17 cellular contexts compared by ENCODE assay signal in genomic region chr17:57110579-57111367, GRCh38. TPM values are rescaled to one million over a fixed set of nuclear protein-coding genes. Genes with fewer than 3 reads are reported as not detected.
DNase-seq lines count a peak whose midpoint lies in the region; ATAC-seq and TF ChIP-seq lines count a peak whose summit lies in the region.
"Had no signal": no experiment of that assay in that cellular context is flagged by ENCODE, and none has a peak within 500 bp of the region (broad histone marks: within the 10 kb centered on the region; RNA-seq: fewer than 3 reads in every experiment).

No MANE protein-coding gene starts in this region.

- H3K4me3 Mint-ChIP-seq in mesothelial cell of epicardium: no peak overlapping the region
- no peak overlapping the region for H3K4me3 Mint-ChIP-seq in activated T-helper 1 cell treated with anti-CD3 and anti-CD28 coated beads, Interleukin-12 subunit alpha, Interleukin-12 subunit beta, Interleukin-2, Interleukin-4 antibody, amounts not matched to agents 30 ng/mL and 10 ng/mL and 1 ng/mL, durations not matched to agents 14 hours and 24 hours and 36 hours
- H3K4me3 Mint-ChIP-seq: CD8-positive, alpha-beta T cell had no signal

- no peaks in the 10 kb centered on the region for H3K27me3 ChIP-seq in breast epithelium
- H3K27me3 ChIP-seq in mammary epithelial cell (ENCODE audit: insufficient read depth, low read length): no peaks in the 10 kb centered on the region
- H3K27me3 ChIP-seq in aorta (ENCODE audit: control insufficient read depth in 1 of 2, insufficient read depth in 2 of 2, low read length in 1 of 2): no peaks in the 10 kb centered on the region
- no peaks in the 10 kb centered on the region for H3K27me3 ChIP-seq in uterus
- H3K27me3 ChIP-seq: foreskin keratinocyte, ovary had no signal

- H3K9me3 ChIP-seq in breast epithelium: no peaks in the 10 kb centered on the region
- no peaks in the 10 kb centered on the region for H3K9me3 ChIP-seq in mammary epithelial cell (replicated peaks; ENCODE audit: insufficient read depth, low read length)
- H3K9me3 ChIP-seq in aorta (ENCODE audit: control insufficient read depth, low read length): no peaks in the 10 kb centered on the region
- no peaks in the 10 kb centered on the region for H3K9me3 ChIP-seq in uterus
- H3K9me3 ChIP-seq: A549, ovary had no signal

- H3K27ac ChIP-seq in breast epithelium: peak overlapping the region; percentile 78 to 87
- no peak overlapping the region for H3K27ac ChIP-seq in mammary epithelial cell (ENCODE audit: insufficient read depth, low read depth, low read length)
- peak overlapping the region; percentile 87 for H3K27ac ChIP-seq in caudate nucleus (ENCODE audit: low read depth, low read length)
- H3K27ac ChIP-seq in aorta (ENCODE audit: low read depth in 1 of 2, low read length in 2 of 2): peak overlapping the region; percentile 57 to 64
- H3K27ac ChIP-seq in uterus: no peak overlapping the region
- H3K27ac ChIP-seq: A549, foreskin keratinocyte, ovary had no signal

- peaks cover 11% of the 10 kb centered on the region for H3K36me3 Mint-ChIP-seq in mesothelial cell of epicardium
- H3K36me3 Mint-ChIP-seq in activated T-helper 1 cell treated with anti-CD3 and anti-CD28 coated beads, Interleukin-12 subunit alpha, Interleukin-12 subunit beta, Interleukin-2, Interleukin-4 antibody, amounts not matched to agents 30 ng/mL and 10 ng/mL and 1 ng/mL, durations not matched to agents 14 hours and 24 hours and 36 hours (ENCODE audit: low read depth): peaks cover 17% of the 10 kb centered on the region

- BruUV-seq in mammary epithelial cell (replicated peaks; lab: Mats Ljungman, UMichigan): no TSS peak

- ATAC-seq in aorta (ENCODE audit: low FRiP score) (no peak), HG03095 (IDR thresholded peaks at IDR 0.05; ENCODE audit: unreplicated experiment) (no peak)
- ATAC-seq: CD8-positive, alpha-beta T cell had no signal

- dilution Hi-C loops in mammary epithelial cell (cut with HindIII; ENCODE audit: low sequenced_read_pairs): loop anchor here (25.0 kb wide), 1 partner anchor 652 kb away; no protein-coding TSS in a partner anchor

- H3K27ac Mint-ChIP-seq in mesothelial cell of epicardium: peak overlapping the region; percentile 47
- H3K27ac Mint-ChIP-seq in activated T-helper 1 cell treated with anti-CD3 and anti-CD28 coated beads, Interleukin-12 subunit alpha, Interleukin-12 subunit beta, Interleukin-2, Interleukin-4 antibody, amounts not matched to agents 30 ng/mL and 10 ng/mL and 1 ng/mL, durations not matched to agents 14 hours and 24 hours and 36 hours: no peak overlapping the region
- H3K27ac Mint-ChIP-seq: CD8-positive, alpha-beta T cell had no signal

- no peak overlapping the region for H2AFZ ChIP-seq in mammary epithelial cell (ENCODE audit: low read depth, low read length)

- TF ChIP-seq CTCF in breast epithelium (IDR thresholded peaks at IDR 0.05) (no peak), mammary epithelial cell (conservative IDR thresholded peaks at IDR 0.05 in 1 of 2, IDR thresholded peaks at IDR 0.05 in 1 of 2; ENCODE audit: extremely low read depth in 1 of 2, insufficient read depth in 1 of 2, low read depth in 1 of 2, low read length in 2 of 2) (no peak), mesothelial cell of epicardium (IDR thresholded peaks at IDR 0.05; ENCODE audit: unreplicated experiment) (no peak), uterus (IDR thresholded peaks at IDR 0.05) (no peak)

- H3K4me1 Mint-ChIP-seq in mesothelial cell of epicardium: peaks cover 13% of the 10 kb centered on the region
- no peaks in the 10 kb centered on the region for H3K4me1 Mint-ChIP-seq in activated T-helper 1 cell treated with anti-CD3 and anti-CD28 coated beads, Interleukin-12 subunit alpha, Interleukin-12 subunit beta, Interleukin-2, Interleukin-4 antibody, amounts not matched to agents 30 ng/mL and 10 ng/mL and 1 ng/mL, durations not matched to agents 14 hours and 24 hours and 36 hours (ENCODE audit: low read depth)

- in situ Hi-C loops in mammary epithelial cell (cut with MboI; ENCODE audit: low sequenced_read_pairs in 2 of 2): loop anchor here in 1 of 2 donors (25.0 kb wide), 1 partner anchor 877 kb away; the partner anchor contains the start of gene VEZF1

- peaks cover 0 to 31% of the 10 kb centered on the region in 2 donors for H3K4me1 ChIP-seq in breast epithelium
- H3K4me1 ChIP-seq in mammary epithelial cell (ENCODE audit: insufficient read depth, low read length): peaks cover 43% of the 10 kb centered on the region
- no peaks in the 10 kb centered on the region for H3K4me1 ChIP-seq in aorta (ENCODE audit: control insufficient read depth in 1 of 2, insufficient read depth in 2 of 2, low read length in 2 of 2)
- no peaks in the 10 kb centered on the region for H3K4me1 ChIP-seq in uterus

- CTCF ChIA-PET in mammary epithelial cell (lab: Charles Lee; ENCODE audit: low non-redundant PET): no interaction called here

- H3K4me2 ChIP-seq in mammary epithelial cell (ENCODE audit: insufficient read depth, low read depth, low read length): no peak overlapping the region
- H3K4me2 ChIP-seq: A549 had no signal

- DNase-seq in breast epithelium (ENCODE audit: low spot score in 2 of 2) (no peak), mammary epithelial cell (no peak), caudate nucleus (lab: John Stamatoyannopoulos, UW) (peak in 7 of 61 donors; percentile 4 to 26 (median 23)), mesothelial cell of epicardium (ENCODE audit: low spot score in 2 of 2, unreplicated experiment in 2 of 2) (no peak), aorta (no peak), uterus (no peak)
- DNase-seq in activated T-helper 1 cell treated with anti-CD3 and anti-CD28 coated beads, Interleukin-12 subunit alpha, Interleukin-12 subunit beta, Interleukin-2, Interleukin-4 antibody, amounts not matched to agents 30 ng/mL and 10 ng/mL and 1 ng/mL, durations not matched to agents 14 hours and 24 hours and 36 hours (ENCODE audit: low spot score): no peak
- DNase-seq: activated naive CD4-positive, alpha-beta T cell; CD8-positive, alpha-beta T cell; effector memory CD4-positive, alpha-beta T cell; NCI-H1930; NCI-H526 treated with DMSO at 0.1 percent for 48 hours; stimulated activated CD4-positive, alpha-beta T cell treated with anti-CD3 and anti-CD28 coated beads, Interleukin-12 subunit alpha, Interleukin-12 subunit beta, amount 100 ng/mL, for 4 hours had no signal

- no peaks in the 10 kb centered on the region for H3K9me3 Mint-ChIP-seq in mesothelial cell of epicardium
- no peaks in the 10 kb centered on the region for H3K9me3 Mint-ChIP-seq in activated T-helper 1 cell treated with anti-CD3 and anti-CD28 coated beads, Interleukin-12 subunit alpha, Interleukin-12 subunit beta, Interleukin-2, Interleukin-4 antibody, amounts not matched to agents 30 ng/mL and 10 ng/mL and 1 ng/mL, durations not matched to agents 14 hours and 24 hours and 36 hours
- H3K9me3 Mint-ChIP-seq: CD8-positive, alpha-beta T cell had no signal

- TF ChIP-seq POLR2A in breast epithelium (IDR thresholded peaks at IDR 0.05): no peak
- no peak for TF ChIP-seq POLR2A in uterus (IDR thresholded peaks at IDR 0.05)

- H3K36me3 ChIP-seq in breast epithelium (no peaks in the 10 kb centered on the region), mammary epithelial cell (ENCODE audit: insufficient read depth, low read length) (peaks cover 17% of the 10 kb centered on the region), aorta (ENCODE audit: control insufficient read depth in 1 of 2, insufficient read depth in 2 of 2, low read length in 1 of 2) (peaks cover 0 to 13% of the 10 kb centered on the region in 2 donors), uterus (no peaks in the 10 kb centered on the region)
- H3K36me3 ChIP-seq: ovary had no signal

- 45% methylated on average over 13 of the region's 13 CpGs for WGBS in mammary epithelial cell (ENCODE audit: low coverage, missing lambda C conversion rate)
- 50 to 57% methylated on average over 13 of the region's 13 CpGs for WGBS in aorta, 2 donors

- no peaks in the 10 kb centered on the region for H3K27me3 Mint-ChIP-seq in mesothelial cell of epicardium (ENCODE audit: low read depth)
- H3K27me3 Mint-ChIP-seq in activated T-helper 1 cell treated with anti-CD3 and anti-CD28 coated beads, Interleukin-12 subunit alpha, Interleukin-12 subunit beta, Interleukin-2, Interleukin-4 antibody, amounts not matched to agents 30 ng/mL and 10 ng/mL and 1 ng/mL, durations not matched to agents 14 hours and 24 hours and 36 hours (ENCODE audit: insufficient read depth): no peaks in the 10 kb centered on the region

- H4K20me1 ChIP-seq in mammary epithelial cell (ENCODE audit: insufficient read depth, low read length): no peaks in the 10 kb centered on the region

- H3K4me3 ChIP-seq in breast epithelium: peak overlapping the region in 1 of 3 donors; percentile 14
- no peak overlapping the region for H3K4me3 ChIP-seq in mammary epithelial cell (replicated peaks in 1 of 3; ENCODE audit: insufficient read depth in 1 of 3, low read depth in 2 of 3, low read length in 3 of 3)
- no peak overlapping the region for H3K4me3 ChIP-seq in aorta (ENCODE audit: low read length in 2 of 2)
- no peak overlapping the region for H3K4me3 ChIP-seq in uterus
- H3K4me3 ChIP-seq: A549, ovary had no signal

- H3K79me2 ChIP-seq in mammary epithelial cell (ENCODE audit: insufficient read depth, low read length): peaks cover 41% of the 10 kb centered on the region

- H3K9ac ChIP-seq in mammary epithelial cell (ENCODE audit: insufficient read depth, low read length): no peak overlapping the region

- intact Hi-C loops in breast epithelium (cut with DNase I; ENCODE audit: low total_unique reads) (no loop called here), mammary epithelial cell (cut with micrococcal nuclease) (no loop called here), aorta (cut with DNase I) (loop anchor here in 1 of 2 donors (10.0 kb wide), 1 partner anchor 276 kb away; the partner anchor contains the start of genes C17orf67 and DGKE), uterus (cut with DNase I; ENCODE audit: low total_unique reads) (no loop called here)
- intact Hi-C loops in activated T-helper 1 cell treated with anti-CD3 and anti-CD28 coated beads, Interleukin-12 subunit alpha, Interleukin-12 subunit beta, Interleukin-2, Interleukin-4 antibody, amounts not matched to agents 30 ng/mL and 10 ng/mL and 1 ng/mL, durations not matched to agents 14 hours and 24 hours and 36 hours (cut with micrococcal nuclease): no loop called here

RNA-seq across cellular contexts. Expression of gene AKAP1, which starts 25.7 kb away (rescaled TPM):
- total RNA-seq in breast epithelium: 10 to 100 TPM; 38.1 to 87.7 (median 63.9) TPM
- 10 to 100 TPM; 31.3 to 33.7 TPM for total RNA-seq in mammary epithelial cell
- polyA plus RNA-seq in mammary epithelial cell: 43.5 TPM
- polyA minus RNA-seq in mammary epithelial cell: 157 TPM
- 26.4 to 30.7 TPM (median 27.5 TPM) in 3 replicates for total RNA-seq in mesothelial cell of epicardium
- total RNA-seq in aorta: 10 to 100 TPM; 62.4 to 68.9 TPM
- 10 to 100 TPM; 18.9 to 46.9 TPM for polyA plus RNA-seq in aorta
- total RNA-seq in activated T-helper 1 cell treated with anti-CD3 and anti-CD28 coated beads, Interleukin-12 subunit alpha, Interleukin-12 subunit beta, Interleukin-2, Interleukin-4 antibody, amounts not matched to agents 30 ng/mL and 10 ng/mL and 1 ng/mL, durations not matched to agents 14 hours and 24 hours and 36 hours: 53.8 and 59.9 TPM in 2 replicates
- 100 to 1,000 TPM in 1 of 4 donors, 10 to 100 TPM in 2, 1 to 10 TPM in 1; 7.1 to 264 (median 37.4) TPM for total RNA-seq in uterus

Comparison
In these comparisons a context has a peak if more than half of its experiments do, and no peak if none do; other contexts are left out.
1. H3K27ac ChIP-seq: peak in breast epithelium (2 of 2), caudate nucleus (single experiment) and aorta (2 of 2); none in mammary epithelial cell (single experiment) and uterus (0 of 2).